8 cellular contexts compared by ENCODE assay signal in genomic region chr14:24300326-24300980, GRCh38. TPM values are rescaled to one million over a fixed set of nuclear protein-coding genes. Genes with fewer than 3 reads are reported as not detected.
DNase-seq lines count a peak whose midpoint lies in the region; ATAC-seq and TF ChIP-seq lines count a peak whose summit lies in the region.

No MANE protein-coding gene starts in this region.

- H3K9ac ChIP-seq in HUES6 (ENCODE audit: low read length) = peak overlapping the region; percentile 81

- H3K27ac ChIP-seq in 22Rv1 = peak overlapping the region; percentile 76
- H3K27ac ChIP-seq in HUES6 (ENCODE audit: low read depth, low read length) = peak overlapping the region; percentile 38; the same call in 1 of the 2 replicates

- no peak for TF ChIP-seq CTCF in 22Rv1 (IDR thresholded peaks at IDR 0.05)
- no peak for TF ChIP-seq CTCF in cardiac fibroblast (IDR thresholded peaks at IDR 0.05; ENCODE audit: low read depth, low read length)
- no peak for TF ChIP-seq CTCF in mucosa of descending colon (IDR thresholded peaks at IDR 0.05)

- intact Hi-C loops in mucosa of descending colon (cut with DNase I, micrococcal nuclease) = no loop called here

- no peak for ATAC-seq in mucosa of descending colon
- no peak for ATAC-seq in GM21576 (IDR thresholded peaks at IDR 0.05; ENCODE audit: unreplicated experiment)
- no peak for ATAC-seq in GM21786 (IDR thresholded peaks at IDR 0.05; ENCODE audit: unreplicated experiment)
- ATAC-seq in HG03442 (IDR thresholded peaks at IDR 0.05; ENCODE audit: unreplicated experiment) = no peak

- no peak for DNase-seq in cardiac fibroblast (ENCODE audit: low read depth in 2 of 2)
- no peak for DNase-seq in mucosa of descending colon
- no peak for DNase-seq in NCI-H345 (lab: John Stamatoyannopoulos, UW)

- no peaks in the 10 kb centered on the region for H3K27me3 ChIP-seq in HUES6 (ENCODE audit: control insufficient read depth, insufficient read depth, low read length)

- H3K9me3 ChIP-seq in HUES6 (ENCODE audit: control insufficient read depth, insufficient read depth, low read depth, low read length) = no peaks in the 10 kb centered on the region
- H3K9me3 ChIP-seq in mucosa of descending colon = no peaks in the 10 kb centered on the region

- H3K36me3 ChIP-seq in HUES6 (ENCODE audit: control insufficient read depth, insufficient read depth, low read length) (peaks cover 53% of the 10 kb centered on the region), mucosa of descending colon (ENCODE audit: low read depth) (peaks cover 12% of the 10 kb centered on the region)

- H3K4me3 ChIP-seq in HUES6 (ENCODE audit: low read depth, low read length) (peak overlapping the region; percentile 90), cardiac fibroblast (replicated peaks in 1 of 2; ENCODE audit: low read depth in 2 of 2, low read length in 2 of 2) (peak overlapping the region; percentile 63 to 100), mucosa of descending colon (peak overlapping the region; percentile 61)

- peaks cover 14% of the 10 kb centered on the region for H3K4me1 ChIP-seq in HUES6 (ENCODE audit: control insufficient read depth, insufficient read depth, low read length)
- peaks cover 26% of the 10 kb centered on the region for H3K4me1 ChIP-seq in mucosa of descending colon (ENCODE audit: low read depth)

RNA-seq across cellular contexts. Expression of gene NOP9, which starts 0.8 kb away (rescaled TPM):
- total RNA-seq in mucosa of descending colon = 10 to 100 TPM; 24.1 to 29.2 (median 29.1) TPM

RNA-seq across cellular contexts. Expression of gene DHRS1, which starts 0.9 kb away (rescaled TPM):
- total RNA-seq in mucosa of descending colon = 10 to 100 TPM; 30.6 to 56.9 (median 54.9) TPM

RNA-seq across cellular contexts. Expression of gene CIDEB, which starts 7.3 kb away (rescaled TPM):
- total RNA-seq in mucosa of descending colon = 10 to 100 TPM in 2 of 3 donors, 1 to 10 TPM in 1; 8.5 to 15.8 (median 12.1) TPM

RNA-seq across cellular contexts. Expression of gene LTB4R2, which starts 9.5 kb away (rescaled TPM):
- total RNA-seq in mucosa of descending colon = 1 to 10 TPM; 3.7 to 6.3 (median 5.0) TPM

RNA-seq across cellular contexts. Expression of gene LTB4R, which starts 10.8 kb away (rescaled TPM):
- 1 to 10 TPM; 3.4 to 6.1 (median 3.8) TPM for total RNA-seq in mucosa of descending colon
